In the genomic region with DNA sequence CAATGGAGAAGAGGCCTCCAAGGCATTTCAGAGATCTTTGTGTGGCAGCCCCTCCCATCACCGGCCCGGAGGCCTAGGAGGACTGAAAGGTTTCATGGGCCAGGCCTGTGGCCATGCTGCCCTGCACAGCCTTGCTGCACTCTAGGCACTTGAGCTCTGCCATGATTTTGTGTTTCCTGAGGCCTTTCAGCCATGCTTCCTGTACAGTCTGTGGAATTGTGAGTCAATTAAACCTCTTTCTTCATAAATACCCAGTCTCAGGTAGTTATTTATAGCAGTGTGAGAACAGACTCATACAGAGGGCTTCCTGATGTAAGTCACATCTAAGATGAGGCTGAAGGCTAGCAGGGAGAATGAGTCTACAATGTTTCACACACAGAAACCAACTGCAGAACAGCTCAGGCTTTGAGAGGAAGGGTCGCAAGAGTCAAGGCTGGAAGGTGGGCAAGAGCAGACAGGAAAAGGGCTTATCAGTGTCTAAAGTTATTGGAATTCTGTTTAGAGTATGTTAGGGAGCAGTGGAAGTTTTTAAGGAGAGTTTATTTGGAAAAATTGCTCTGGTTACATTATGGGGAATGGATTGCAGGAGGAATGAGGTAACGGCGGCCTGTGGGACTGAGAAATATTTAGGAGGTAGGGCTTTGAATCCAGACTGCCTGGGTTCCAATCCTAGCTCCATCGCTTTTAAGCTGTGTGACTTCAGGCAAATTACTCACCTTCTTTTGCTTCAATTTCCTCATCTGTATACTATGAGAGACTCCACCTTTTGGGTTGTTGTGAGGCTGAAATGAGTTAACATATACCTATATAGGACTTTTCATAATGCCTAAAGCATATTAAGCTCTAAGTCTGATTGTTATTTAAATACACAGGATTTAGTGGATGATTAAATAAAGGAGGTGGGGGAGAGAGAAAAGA, we compare ENCODE assay signal across 12 cellular contexts.
DNase-seq lines count a peak whose midpoint lies in the region; ATAC-seq and TF ChIP-seq lines count a peak whose summit lies in the region.
"Had no signal": no experiment of that assay in that cellular context is flagged by ENCODE, and none has a peak within 500 bp of the region (broad histone marks: within the 10 kb centered on the region; RNA-seq: fewer than 3 reads in every experiment).

No MANE protein-coding gene starts in this region.

- H3K9me3 ChIP-seq in DND-41 (ENCODE audit: insufficient read depth, low read length, severe bottlenecking): no peaks in the 10 kb centered on the region
- H3K9me3 ChIP-seq in mesenchymal stem cell (ENCODE audit: control insufficient read depth, low read length): no peaks in the 10 kb centered on the region

- peak overlapping the region; percentile 38 for H4K8ac ChIP-seq in mesenchymal stem cell (ENCODE audit: low read length)

- no peak overlapping the region for H3K27ac Mint-ChIP-seq in activated T-helper 17 cell treated with anti-CD3 and anti-CD28 coated beads, Interleukin-2, amount 50 U/mL, for 72 hours
- H3K27ac Mint-ChIP-seq: natural killer cell had no signal

- no peak for ATAC-seq in DND-41 (ENCODE audit: insufficient read depth, low read depth)
- peak; percentile 23 for ATAC-seq in GM19463 (IDR thresholded peaks at IDR 0.05; ENCODE audit: unreplicated experiment)
- ATAC-seq in activated T-helper 17 cell treated with anti-CD3 and anti-CD28 coated beads, Interleukin-2, amount 50 U/mL, for 72 hours (replicated peaks): peak; percentile 91
- ATAC-seq in GM21381 (IDR thresholded peaks at IDR 0.05; ENCODE audit: unreplicated experiment): no peak
- ATAC-seq: natural killer cell had no signal

- peak overlapping the region in 1 of 2 experiments; percentile 59 for H3K4ac ChIP-seq in mesenchymal stem cell (ENCODE audit: low read depth in 1 of 2, low read length in 2 of 2)

- no peaks in the 10 kb centered on the region for H3K36me3 Mint-ChIP-seq in activated T-helper 17 cell treated with anti-CD3 and anti-CD28 coated beads, Interleukin-2, amount 50 U/mL, for 72 hours (ENCODE audit: low read depth)
- H3K36me3 Mint-ChIP-seq: natural killer cell had no signal

- H3K4me2 ChIP-seq in DND-41 (ENCODE audit: insufficient read depth, low read length) (no peak overlapping the region), mesenchymal stem cell (ENCODE audit: low read length, poor library complexity, severe bottlenecking) (no peak overlapping the region)

- no peaks in the 10 kb centered on the region for H4K20me1 ChIP-seq in DND-41 (ENCODE audit: insufficient read depth, low read length)

- H2AFZ ChIP-seq in DND-41 (ENCODE audit: low read depth, low read length) (peak overlapping the region; percentile 25; the same call in 1 of the 2 replicates), mesenchymal stem cell (ENCODE audit: low read depth, low read length) (peak overlapping the region; percentile 64)

- H2AK5ac ChIP-seq in mesenchymal stem cell (ENCODE audit: low read length, severe bottlenecking): no peak overlapping the region

- H3K23ac ChIP-seq in mesenchymal stem cell (ENCODE audit: low read length in 2 of 2): no peak overlapping the region

- peak overlapping the region; percentile 54 to 75 for H2BK12ac ChIP-seq in mesenchymal stem cell (ENCODE audit: low read length in 2 of 2)

- H3K9ac ChIP-seq in DND-41 (ENCODE audit: low read depth, low read length) (no peak overlapping the region), mesenchymal stem cell (ENCODE audit: low read length) (peak overlapping the region; percentile 12)

- H4K91ac ChIP-seq in mesenchymal stem cell (ENCODE audit: low read length): no peak overlapping the region

- H3K27me3 ChIP-seq in DND-41 (ENCODE audit: insufficient read depth, low read length, poor library complexity) (no peaks in the 10 kb centered on the region), mesenchymal stem cell (ENCODE audit: control insufficient read depth in 1 of 2, insufficient read depth in 1 of 2, low read length in 2 of 2) (no peaks in the 10 kb centered on the region)

- H3K9me3 Mint-ChIP-seq in activated T-helper 17 cell treated with anti-CD3 and anti-CD28 coated beads, Interleukin-2, amount 50 U/mL, for 72 hours: no peaks in the 10 kb centered on the region
- H3K9me3 Mint-ChIP-seq: natural killer cell had no signal

- H3K4me3 Mint-ChIP-seq in activated T-helper 17 cell treated with anti-CD3 and anti-CD28 coated beads, Interleukin-2, amount 50 U/mL, for 72 hours: no peak overlapping the region
- H3K4me3 Mint-ChIP-seq: natural killer cell had no signal

- H3K79me2 ChIP-seq in DND-41 (ENCODE audit: insufficient read depth, low read length): no peaks in the 10 kb centered on the region

- no peak overlapping the region for H2BK15ac ChIP-seq in mesenchymal stem cell (ENCODE audit: low read depth, poor library complexity, severe bottlenecking)

- peaks cover 7% of the 10 kb centered on the region for H3K27me3 Mint-ChIP-seq in activated T-helper 17 cell treated with anti-CD3 and anti-CD28 coated beads, Interleukin-2, amount 50 U/mL, for 72 hours

- no peak overlapping the region for H3K4me3 ChIP-seq in DND-41 (ENCODE audit: low read depth in 1 of 2, low read length in 2 of 2)
- H3K4me3 ChIP-seq in mesenchymal stem cell (ENCODE audit: insufficient read depth in 1 of 2, low read depth in 1 of 2, low read length in 2 of 2): peak overlapping the region in 1 of 2 experiments; percentile 12

- DNase-seq in DND-41 (no peak), mesenchymal stem cell (peak; percentile 68), NCI-H1105 treated with DMSO at 0.1 percent for 48 hours (lab: John Stamatoyannopoulos, UW) (no peak), NCI-H2081 (lab: John Stamatoyannopoulos, UW) (no peak), GM19240 (ENCODE audit: insufficient read length, low spot score) (no peak)
- DNase-seq: amygdala, H7, natural killer cell, NCI-H1417 treated with DMSO at 0.1 percent for 48 hours had no signal

- no peaks in the 10 kb centered on the region for H3K79me1 ChIP-seq in mesenchymal stem cell (replicated peaks; ENCODE audit: low read length, poor library complexity, severe bottlenecking)

- H3K4me1 Mint-ChIP-seq in activated T-helper 17 cell treated with anti-CD3 and anti-CD28 coated beads, Interleukin-2, amount 50 U/mL, for 72 hours: no peaks in the 10 kb centered on the region
- H3K4me1 Mint-ChIP-seq: natural killer cell had no signal

- H3K27ac ChIP-seq in DND-41 (ENCODE audit: low read length) (no peak overlapping the region), mesenchymal stem cell (ENCODE audit: low read length, poor library complexity, severe bottlenecking) (no peak overlapping the region)

- no peaks in the 10 kb centered on the region for H3K36me3 ChIP-seq in DND-41 (ENCODE audit: insufficient read depth, low read length)
- H3K36me3 ChIP-seq in mesenchymal stem cell (ENCODE audit: control insufficient read depth in 1 of 2, insufficient read depth in 2 of 2, low read depth in 1 of 2, low read length in 2 of 2): no peaks in the 10 kb centered on the region

- H3K14ac ChIP-seq in mesenchymal stem cell (ENCODE audit: low read length in 2 of 2): peak overlapping the region in 1 of 2 experiments; percentile 48

- no peak overlapping the region for H2BK120ac ChIP-seq in mesenchymal stem cell (ENCODE audit: low read depth, low read length)

- H3K4me1 ChIP-seq in DND-41 (ENCODE audit: insufficient read depth, low read length): no peaks in the 10 kb centered on the region
- peaks cover 2% of the 10 kb centered on the region for H3K4me1 ChIP-seq in mesenchymal stem cell (ENCODE audit: control insufficient read depth, insufficient read depth, low read depth, low read length)

- TF ChIP-seq CTCF in DND-41 (IDR thresholded peaks at IDR 0.05; ENCODE audit: borderline replicate concordance, extremely low read depth, low read length, poor library complexity, severe bottlenecking): no peak

- 84% methylated on average over 5 of the region's 6 CpGs for WGBS in mesenchymal stem cell

- H2BK5ac ChIP-seq in mesenchymal stem cell (ENCODE audit: low read depth, low read length, poor library complexity, severe bottlenecking): no peak overlapping the region

- peak overlapping the region; percentile 39 to 81 for H3K18ac ChIP-seq in mesenchymal stem cell (ENCODE audit: low read depth in 1 of 2, low read length in 2 of 2)

Comparison
In these comparisons a context has a peak if more than half of its experiments do, and no peak if none do; other contexts are left out.
1. ATAC-seq: peak in GM19463 (single experiment) and activated T-helper 17 cell treated with anti-CD3 and anti-CD28 coated beads, Interleukin-2, amount 50 U/mL, for 72 hours (single experiment); none in DND-41 (single experiment) and GM21381 (single experiment).